Comparison of ENCODE assay signal across 17 cellular contexts in genomic region chr11:12695878-12696277, GRCh38. TPM values are rescaled to one million over a fixed set of nuclear protein-coding genes. Genes with fewer than 3 reads are reported as not detected.
DNase-seq lines count a peak whose midpoint lies in the region; ATAC-seq and TF ChIP-seq lines count a peak whose summit lies in the region.
"Had no signal": no experiment of that assay in that cellular context is flagged by ENCODE, and none has a peak within 500 bp of the region (broad histone marks: within the 10 kb centered on the region; RNA-seq: fewer than 3 reads in every experiment).

No MANE protein-coding gene starts in this region.

- H3K4me2 ChIP-seq in PC-9 = peak overlapping the region; percentile 72
- H3K4me2 ChIP-seq in trophoblast cell (ENCODE audit: low read length) = no peak overlapping the region

- H3K4ac ChIP-seq in trophoblast cell (ENCODE audit: low read depth, low read length) = peak overlapping the region; percentile 61

- peaks cover 31% of the 10 kb centered on the region for H3F3A ChIP-seq in PC-9 (ENCODE audit: insufficient read depth, low read depth)

- no peak for ATAC-seq in foreskin keratinocyte
- ATAC-seq: body of pancreas; effector memory CD8-positive, alpha-beta T cell; gastroesophageal sphincter; K562; mucosa of descending colon; stimulated activated memory B cell treated with anti-CD40 and anti-IgM and Interleukin-4, amounts not matched to agents 10 μg/mL and 1 μg/mL and 100 μg/mL, for 72 hours had no signal

- peak overlapping the region; percentile 14 for H2BK5ac ChIP-seq in trophoblast cell (ENCODE audit: low read depth, low read length, poor library complexity)

- peaks cover 28% of the 10 kb centered on the region for H3K79me1 ChIP-seq in trophoblast cell (ENCODE audit: low read length)

- no peaks in the 10 kb centered on the region for H3K9me2 ChIP-seq in PC-9 (ENCODE audit: insufficient read depth)

- POLR2A ChIA-PET in A673 (lab: Charles Lee; ENCODE audit: low non-redundant PET) = no interaction called here
- POLR2A ChIA-PET in PC-9 (lab: Charles Lee; ENCODE audit: unreplicated experiment) = no interaction called here

- no peaks in the 10 kb centered on the region for H3K27me3 ChIP-seq in A673 (replicated peaks; ENCODE audit: insufficient read depth, low read depth, low read length, poor library complexity)
- H3K27me3 ChIP-seq in PC-9 (ENCODE audit: insufficient read depth, low read depth) = no peaks in the 10 kb centered on the region
- no peaks in the 10 kb centered on the region for H3K27me3 ChIP-seq in foreskin keratinocyte
- no peaks in the 10 kb centered on the region for H3K27me3 ChIP-seq in trophoblast cell (ENCODE audit: insufficient read depth, low read length)
- H3K27me3 ChIP-seq: body of pancreas, gastroesophageal sphincter had no signal

- CTCF ChIA-PET in A673 (lab: Charles Lee) = no interaction called here
- CTCF ChIA-PET in PC-9 (lab: Charles Lee) = no interaction called here

- H3K23ac ChIP-seq in trophoblast cell (ENCODE audit: low read length) = no peak overlapping the region

- H2BK120ac ChIP-seq in trophoblast cell (ENCODE audit: insufficient read depth, low read length, poor library complexity) = peak overlapping the region; percentile 73

- H3K27ac ChIP-seq in A673 (ENCODE audit: low read depth, low read length, poor library complexity, severe bottlenecking) (peak overlapping the region; percentile 85), PC-9 (peak overlapping the region; percentile 99), foreskin keratinocyte (peak overlapping the region; percentile 96), trophoblast cell (ENCODE audit: low read depth, low read length) (peak overlapping the region; percentile 29)

- H2AK5ac ChIP-seq in trophoblast cell (ENCODE audit: low read length) = peak overlapping the region; percentile 63

- no peaks in the 10 kb centered on the region for H4K20me1 ChIP-seq in PC-9 (ENCODE audit: insufficient read depth)

- TF ChIP-seq CTCF in A673 (conservative IDR thresholded peaks at IDR 0.05; ENCODE audit: low read depth, low read length) (no peak), PC-9 (conservative IDR thresholded peaks at IDR 0.05) (no peak), foreskin keratinocyte (conservative IDR thresholded peaks at IDR 0.05) (no peak), GM20000 (IDR thresholded peaks at IDR 0.05; ENCODE audit: extremely low read depth, missing control alignments) (no peak)

- no peaks in the 10 kb centered on the region for H3K9me3 ChIP-seq in A673 (ENCODE audit: low read depth, low read length, poor library complexity, severe bottlenecking)
- no peaks in the 10 kb centered on the region for H3K9me3 ChIP-seq in PC-9 (ENCODE audit: insufficient read depth, low read depth)
- no peaks in the 10 kb centered on the region for H3K9me3 ChIP-seq in trophoblast cell (ENCODE audit: insufficient read depth, low read depth, low read length)
- H3K9me3 ChIP-seq: body of pancreas, gastroesophageal sphincter, mucosa of descending colon had no signal

- H4K91ac ChIP-seq in trophoblast cell (ENCODE audit: low read depth, low read length) = no peak overlapping the region

- H3K4me3 ChIP-seq in A673 (ENCODE audit: low read depth, low read length, poor library complexity, severe bottlenecking) (no peak overlapping the region), PC-9 (no peak overlapping the region), trophoblast cell (ENCODE audit: low read depth, low read length) (no peak overlapping the region)
- H3K4me3 ChIP-seq: body of pancreas, gastroesophageal sphincter, K562, mucosa of descending colon had no signal

- BruUV-seq in A673 (replicated peaks; lab: Mats Ljungman, UMichigan) (no TSS peak), PC-9 (replicated peaks; lab: Mats Ljungman, UMichigan) (no TSS peak)

- H3K36me3 ChIP-seq in A673 (ENCODE audit: insufficient read depth, low read length, poor library complexity, severe bottlenecking) = no peaks in the 10 kb centered on the region
- H3K36me3 ChIP-seq in PC-9 (ENCODE audit: low read depth) = peaks cover 4% of the 10 kb centered on the region
- H3K36me3 ChIP-seq in trophoblast cell (ENCODE audit: control insufficient read depth in 1 of 2, insufficient read depth in 2 of 2, low read length in 2 of 2) = peaks cover 0 to 2% of the 10 kb centered on the region in 2 experiments
- H3K36me3 ChIP-seq: gastroesophageal sphincter had no signal

- H2AFZ ChIP-seq in PC-9 = no peak overlapping the region
- no peak overlapping the region for H2AFZ ChIP-seq in trophoblast cell (ENCODE audit: insufficient read depth, low read length, poor library complexity)

- H3K14ac ChIP-seq in trophoblast cell (ENCODE audit: low read length) = peak overlapping the region; percentile 43

- no peak overlapping the region for H3K18ac ChIP-seq in trophoblast cell (ENCODE audit: low read length)

- no peak overlapping the region for H4K12ac ChIP-seq in trophoblast cell (ENCODE audit: low read depth, low read length)

- H3K9ac ChIP-seq in trophoblast cell (ENCODE audit: low read length) = no peak overlapping the region

- peak overlapping the region; percentile 78 for H2BK12ac ChIP-seq in trophoblast cell (ENCODE audit: low read length)

- peak overlapping the region; percentile 51 for H4K8ac ChIP-seq in trophoblast cell (ENCODE audit: low read depth, low read length)

- H3K4me1 ChIP-seq in A673 (ENCODE audit: insufficient read depth, low read length, poor library complexity, severe bottlenecking) (peaks cover 69% of the 10 kb centered on the region), PC-9 (replicated peaks; ENCODE audit: insufficient read depth) (peaks cover 83% of the 10 kb centered on the region), foreskin keratinocyte (peaks cover 60% of the 10 kb centered on the region), trophoblast cell (ENCODE audit: control insufficient read depth in 1 of 2, insufficient read depth in 2 of 2, low read length in 2 of 2) (peaks cover 29 to 48% of the 10 kb centered on the region in 2 experiments)

- no CpG with 5 or more reads among the region's 3 CpGs for WGBS in trophoblast cell (ENCODE audit: extremely low coverage, insufficient coverage, insufficient read length)

- intact Hi-C loops in A673 (cut with micrococcal nuclease; ENCODE audit: unreplicated experiment) = loop anchor here (2.0 kb wide), 1 partner anchor 27 kb away; no protein-coding TSS in a partner anchor
- intact Hi-C loops in PC-9 (cut with micrococcal nuclease; ENCODE audit: unreplicated experiment) = loop anchor here (2.0 to 10.0 kb wide), 2 partner anchors 19 to 611 kb away; no protein-coding TSS in a partner anchor

- H3K79me2 ChIP-seq in PC-9 (ENCODE audit: low read depth) (peaks cover 93% of the 10 kb centered on the region), trophoblast cell (ENCODE audit: control insufficient read depth, insufficient read depth, low read length, poor library complexity) (peaks cover 37% of the 10 kb centered on the region)

- DNase-seq in A673 (ENCODE audit: low spot score) = no peak
- no peak for DNase-seq in PC-9
- DNase-seq in foreskin keratinocyte = no peak
- DNase-seq in trophoblast cell = no peak
- no peak for DNase-seq in GM20000 (ENCODE audit: low spot score)
- no peak for DNase-seq in NCI-H1694 treated with DMSO at 0.1 percent for 48 hours (lab: John Stamatoyannopoulos, UW)
- no peak for DNase-seq in central memory CD4-positive, alpha-beta T cell
- no peak for DNase-seq in MV-4-11 (lab: John Stamatoyannopoulos, UW)
- DNase-seq: activated naive CD4-positive, alpha-beta T cell; body of pancreas; effector memory CD8-positive, alpha-beta T cell; GOT3; mucosa of descending colon; NCI-H1436 had no signal

RNA-seq across cellular contexts. Expression of gene TEAD1, which starts 21.7 kb away (rescaled TPM):
- total RNA-seq in A673 (2021) = 74.6 and 81.8 TPM in 2 replicates
- total RNA-seq in PC-9 (2021) = 76.9 and 106 TPM in 2 replicates
- total RNA-seq in foreskin keratinocyte = 90.2 and 92.3 TPM in 2 replicates
- 5.8 and 8.4 TPM in 2 replicates for polyA plus RNA-seq in foreskin keratinocyte
- polyA plus RNA-seq in trophoblast cell (2013) = 102 and 105 TPM in 2 replicates

Comparison
In these comparisons a context has a peak if more than half of its experiments do, and no peak if none do; other contexts are left out.
1. H3K27ac ChIP-seq: peak in every context shown above with its lines; median percentile 99 in PC-9; 96 in foreskin keratinocyte; 85 in A673; 29 in trophoblast cell.